Comparison of ENCODE assay signal across 9 cellular contexts in the genomic region with DNA sequence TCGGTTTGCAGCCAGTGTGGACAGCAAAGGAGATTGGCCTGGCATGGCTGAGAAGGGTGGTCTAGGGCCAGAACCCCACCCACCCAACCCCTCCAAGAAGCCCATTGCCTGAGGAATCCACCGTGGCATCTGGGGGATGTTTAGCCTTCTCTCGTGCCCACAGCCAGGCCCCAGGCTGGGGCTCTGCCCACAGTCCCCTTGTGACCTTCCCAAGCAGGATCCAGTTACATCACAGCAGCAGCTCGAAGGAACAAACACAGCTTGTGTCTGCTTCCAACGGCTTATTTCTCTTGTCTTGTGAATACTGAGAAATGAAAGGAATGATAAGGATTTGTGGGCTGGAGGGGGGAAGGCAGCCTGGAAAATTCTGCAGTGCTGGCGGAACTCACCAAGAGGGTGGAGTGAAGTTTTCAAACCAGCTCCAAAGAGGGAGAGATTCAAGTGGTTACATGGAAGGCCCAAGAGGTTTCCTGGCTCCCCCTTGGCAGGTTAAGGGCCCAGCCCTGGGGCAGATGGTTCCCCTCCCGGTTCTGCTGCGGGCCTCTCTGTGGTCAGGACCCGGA.
DNase-seq lines count a peak whose midpoint lies in the region; ATAC-seq and TF ChIP-seq lines count a peak whose summit lies in the region.
"Had no signal": no experiment of that assay in that cellular context is flagged by ENCODE, and none has a peak within 500 bp of the region (broad histone marks: within the 10 kb centered on the region; RNA-seq: fewer than 3 reads in every experiment).

No MANE protein-coding gene starts in this region.

- POLR2A ChIA-PET in RWPE1 (lab: Yijun Ruan, JAX; ENCODE audit: low non-redundant PET) = no interaction called here

- H3K27ac ChIP-seq in cingulate gyrus (ENCODE audit: low read depth, low read length) = peak overlapping the region; percentile 85
- H3K27ac ChIP-seq in tibial artery = peak overlapping the region; percentile 74 to 84
- H3K27ac ChIP-seq in RWPE1 = no peak overlapping the region

- ATAC-seq in GM21390 (IDR thresholded peaks at IDR 0.05; ENCODE audit: unreplicated experiment) = no peak

- DNase-seq in M059J (ENCODE audit: low read depth) (peak; percentile 92), medulla oblongata (ENCODE audit: extremely low spot score) (peak; percentile 79), tibial artery (peak; percentile 76 to 90), NCI-H526 treated with DMSO at 0.1 percent for 48 hours (lab: John Stamatoyannopoulos, UW) (no peak), RWPE1 (ENCODE audit: low spot score) (no peak), DMS153 treated with DMSO at 0.1 percent for 48 hours (lab: John Stamatoyannopoulos, UW; ENCODE audit: unreplicated experiment) (no peak)
- DNase-seq: activated naive CD8-positive, alpha-beta T cell treated with anti-CD3 and anti-CD28 coated beads, Interleukin-2, amount 10 ng/mL, durations not matched to agents 7 days and 5 days had no signal

- CTCF ChIA-PET in RWPE1 (lab: Yijun Ruan, JAX) = no interaction called here

- intact Hi-C loops in tibial artery (cut with DNase I; ENCODE audit: low total_unique reads) = no loop called here

- H3K27me3 ChIP-seq in tibial artery = no peaks in the 10 kb centered on the region

- H3K4me3 ChIP-seq in tibial artery = no peak overlapping the region

- H3K36me3 ChIP-seq in tibial artery = no peaks in the 10 kb centered on the region

- peaks cover 0 to 71% (median 49%) of the 10 kb centered on the region in 4 donors for H3K4me1 ChIP-seq in tibial artery

- no peaks in the 10 kb centered on the region for H3K9me3 ChIP-seq in tibial artery

- no peak for TF ChIP-seq CTCF in tibial artery (IDR thresholded peaks at IDR 0.05)
- TF ChIP-seq CTCF in RWPE1 (conservative IDR thresholded peaks at IDR 0.05; ENCODE audit: low read depth) = no peak

Comparison
In these comparisons a context has a peak if more than half of its experiments do, and no peak if none do; other contexts are left out.
1. DNase-seq: peak in M059J (single experiment), medulla oblongata (single experiment) and tibial artery (2 of 2); none in NCI-H526 treated with DMSO at 0.1 percent for 48 hours (single experiment), RWPE1 (single experiment) and DMS153 treated with DMSO at 0.1 percent for 48 hours (single experiment).